9 cellular contexts compared by ENCODE assay signal in the genomic region with DNA sequence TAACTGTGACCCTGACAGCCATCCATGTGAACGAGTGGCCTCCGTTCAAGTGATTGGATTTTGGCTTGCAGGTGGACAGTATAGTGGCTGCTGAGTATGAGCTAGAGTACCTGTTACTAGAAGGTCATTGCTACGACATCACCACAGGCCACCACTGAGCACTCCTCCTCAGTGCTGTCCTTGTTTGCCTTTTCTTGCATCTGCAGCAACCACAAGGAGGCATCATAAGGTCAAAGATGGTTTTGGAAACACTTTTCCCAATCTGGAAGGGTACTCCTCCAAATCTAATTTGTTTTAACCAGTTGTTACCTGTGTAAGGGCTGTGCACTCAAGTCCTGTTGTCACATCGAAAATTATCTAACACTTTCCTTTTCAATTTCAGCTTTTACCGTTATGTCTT.
DNase-seq lines count a peak whose midpoint lies in the region; ATAC-seq and TF ChIP-seq lines count a peak whose summit lies in the region.
"Had no signal": no experiment of that assay in that cellular context is flagged by ENCODE, and none has a peak within 500 bp of the region (broad histone marks: within the 10 kb centered on the region; RNA-seq: fewer than 3 reads in every experiment).

No MANE protein-coding gene starts in this region.

- H3K9me3 Mint-ChIP-seq in endodermal cell, result no peaks in the 10 kb centered on the region

- H3K36me3 ChIP-seq in endodermal cell (ENCODE audit: control insufficient read depth, insufficient read depth, low read length) (peaks cover 89% of the 10 kb centered on the region), neural cell (ENCODE audit: insufficient read depth, low read length) (peaks cover 4% of the 10 kb centered on the region)

- no peaks in the 10 kb centered on the region for H3K4me1 ChIP-seq in endodermal cell (ENCODE audit: control insufficient read depth, insufficient read depth, low read length)

- H3K4me3 ChIP-seq in endodermal cell (ENCODE audit: low read length), result no peak overlapping the region
- H3K4me3 ChIP-seq in neural cell (ENCODE audit: low read length), result no peak overlapping the region

- peak; percentile 82 for TF ChIP-seq CTCF in endodermal cell (conservative IDR thresholded peaks at IDR 0.05)
- peak; percentile 44 for TF ChIP-seq CTCF in neural cell (IDR thresholded peaks at IDR 0.05; ENCODE audit: poor library complexity, severe bottlenecking)

- DNase-seq in ELR (ENCODE audit: low read depth), result peak; percentile 14
- peak; percentile 3 for DNase-seq in M059J (ENCODE audit: low read depth)
- peak; percentile 70 for DNase-seq in endodermal cell
- DNase-seq in effector CD8-positive, alpha-beta T cell (lab: John Stamatoyannopoulos, UW), result no peak
- DNase-seq in AML-193 (lab: John Stamatoyannopoulos, UW), result no peak
- DNase-seq: activated effector memory CD4-positive, alpha-beta T cell treated with Interleukin-2 at 50 U/mL for 16 hours; NCI-H2029 had no signal

- H3K79me2 ChIP-seq in neural cell (replicated peaks; ENCODE audit: insufficient read depth, low read length), result no peaks in the 10 kb centered on the region

- H3K9ac ChIP-seq in endodermal cell (ENCODE audit: extremely low read depth, low read length, poor library complexity, severe bottlenecking) (no peak overlapping the region), neural cell (ENCODE audit: low read length) (no peak overlapping the region)

- no peak for TF ChIP-seq EP300 in neural cell (conservative IDR thresholded peaks at IDR 0.05; ENCODE audit: poor library complexity, severe bottlenecking)

- H3K4me1 Mint-ChIP-seq in endodermal cell, result no peaks in the 10 kb centered on the region

- H3K27me3 Mint-ChIP-seq in endodermal cell (ENCODE audit: insufficient read depth), result no peaks in the 10 kb centered on the region

- WGBS in endodermal cell (ENCODE audit: insufficient coverage in 1 of 2, insufficient read length in 1 of 2), 2 experiments, result 83% methylated on average over 3 to 5 of the region's 5 CpGs

- no peak for ATAC-seq in HG02623 (IDR thresholded peaks at IDR 0.05; ENCODE audit: unreplicated experiment)

- no peaks in the 10 kb centered on the region for H4K20me1 ChIP-seq in neural cell (ENCODE audit: insufficient read depth)

- TF ChIP-seq RAD21 in neural cell (conservative IDR thresholded peaks at IDR 0.05), result peak; percentile 38

- H3K4me2 ChIP-seq in neural cell (ENCODE audit: low read length), result no peak overlapping the region

- no peaks in the 10 kb centered on the region for H3K9me3 ChIP-seq in endodermal cell (ENCODE audit: control insufficient read depth, low read length)
- no peaks in the 10 kb centered on the region for H3K9me3 ChIP-seq in neural cell (ENCODE audit: low read length)

- H3K27me3 ChIP-seq in endodermal cell (ENCODE audit: control insufficient read depth, insufficient read depth, low read length, poor library complexity, severe bottlenecking) (no peaks in the 10 kb centered on the region), neural cell (ENCODE audit: insufficient read depth, low read depth, low read length) (no peaks in the 10 kb centered on the region)

- no peak overlapping the region for H2AFZ ChIP-seq in neural cell (ENCODE audit: low read depth, low read length)

- peaks cover 68% of the 10 kb centered on the region for H3K36me3 Mint-ChIP-seq in endodermal cell (ENCODE audit: low read depth)

- no peaks in the 10 kb centered on the region for H3F3A ChIP-seq in neural cell (ENCODE audit: insufficient read depth, low read length, poor library complexity, severe bottlenecking)

- H3K4me3 Mint-ChIP-seq in endodermal cell, result no peak overlapping the region

- no peak overlapping the region for H3K27ac ChIP-seq in endodermal cell (ENCODE audit: low read depth, low read length)
- no peak overlapping the region for H3K27ac ChIP-seq in neural cell (ENCODE audit: low read length)

- H3K9me2 ChIP-seq in neural cell (ENCODE audit: insufficient read depth, low read length), result no peaks in the 10 kb centered on the region

- H3K27ac Mint-ChIP-seq in endodermal cell, result no peak overlapping the region

TF ChIP-seq in neural cell, 6 proteins besides CTCF, POLR2A, EP300 and RAD21:
- TF ChIP-seq, protein P1, sequence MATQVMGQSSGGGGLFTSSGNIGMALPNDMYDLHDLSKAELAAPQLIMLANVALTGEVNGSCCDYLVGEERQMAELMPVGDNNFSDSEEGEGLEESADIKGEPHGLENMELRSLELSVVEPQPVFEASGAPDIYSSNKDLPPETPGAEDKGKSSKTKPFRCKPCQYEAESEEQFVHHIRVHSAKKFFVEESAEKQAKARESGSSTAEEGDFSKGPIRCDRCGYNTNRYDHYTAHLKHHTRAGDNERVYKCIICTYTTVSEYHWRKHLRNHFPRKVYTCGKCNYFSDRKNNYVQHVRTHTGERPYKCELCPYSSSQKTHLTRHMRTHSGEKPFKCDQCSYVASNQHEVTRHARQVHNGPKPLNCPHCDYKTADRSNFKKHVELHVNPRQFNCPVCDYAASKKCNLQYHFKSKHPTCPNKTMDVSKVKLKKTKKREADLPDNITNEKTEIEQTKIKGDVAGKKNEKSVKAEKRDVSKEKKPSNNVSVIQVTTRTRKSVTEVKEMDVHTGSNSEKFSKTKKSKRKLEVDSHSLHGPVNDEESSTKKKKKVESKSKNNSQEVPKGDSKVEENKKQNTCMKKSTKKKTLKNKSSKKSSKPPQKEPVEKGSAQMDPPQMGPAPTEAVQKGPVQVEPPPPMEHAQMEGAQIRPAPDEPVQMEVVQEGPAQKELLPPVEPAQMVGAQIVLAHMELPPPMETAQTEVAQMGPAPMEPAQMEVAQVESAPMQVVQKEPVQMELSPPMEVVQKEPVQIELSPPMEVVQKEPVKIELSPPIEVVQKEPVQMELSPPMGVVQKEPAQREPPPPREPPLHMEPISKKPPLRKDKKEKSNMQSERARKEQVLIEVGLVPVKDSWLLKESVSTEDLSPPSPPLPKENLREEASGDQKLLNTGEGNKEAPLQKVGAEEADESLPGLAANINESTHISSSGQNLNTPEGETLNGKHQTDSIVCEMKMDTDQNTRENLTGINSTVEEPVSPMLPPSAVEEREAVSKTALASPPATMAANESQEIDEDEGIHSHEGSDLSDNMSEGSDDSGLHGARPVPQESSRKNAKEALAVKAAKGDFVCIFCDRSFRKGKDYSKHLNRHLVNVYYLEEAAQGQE (IDR thresholded peaks at IDR 0.05; ENCODE audit: borderline replicate concordance), result no peak
- TF ChIP-seq TAF1 (IDR thresholded peaks at IDR 0.05; ENCODE audit: low read depth) (no peak), SMC3 (conservative IDR thresholded peaks at IDR 0.05; ENCODE audit: poor library complexity) (peak; percentile 50), MXI1 (conservative IDR thresholded peaks at IDR 0.05; ENCODE audit: poor library complexity, severe bottlenecking) (no peak)

Comparison
In these comparisons a context has a peak if more than half of its experiments do, and no peak if none do; other contexts are left out.
1. DNase-seq: peak in ELR (single experiment), M059J (single experiment) and endodermal cell (single experiment); none in effector CD8-positive, alpha-beta T cell (single experiment) and AML-193 (0 of 2).